25 cellular contexts compared by ENCODE assay signal in the genomic region with DNA sequence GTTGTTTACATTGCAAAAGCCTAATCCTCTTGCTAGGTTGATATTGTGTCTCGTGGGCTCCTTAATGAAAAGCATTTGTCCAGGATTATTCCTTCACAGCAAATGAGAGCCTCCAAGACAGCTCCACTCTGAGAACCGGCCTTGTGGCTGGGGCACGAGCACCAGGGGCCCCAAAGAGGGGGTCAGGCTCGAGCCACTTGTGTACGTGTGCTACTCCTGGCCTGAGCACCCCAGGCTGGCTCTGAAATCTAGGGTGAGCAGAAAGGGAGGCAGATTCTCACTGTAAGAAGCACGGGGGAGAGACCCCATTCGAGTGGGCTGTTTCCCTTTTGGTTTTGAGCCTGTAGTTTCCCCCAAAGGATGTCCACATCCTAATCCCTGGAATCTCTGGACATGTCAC. TPM values are rescaled to one million over a fixed set of nuclear protein-coding genes. Genes with fewer than 3 reads are reported as not detected.
"Had no signal": no experiment of that assay in that cellular context is flagged by ENCODE, and none has a peak within 500 bp of the region (broad histone marks: within the 10 kb centered on the region; RNA-seq: fewer than 3 reads in every experiment).

No MANE protein-coding gene starts in this region.

- H3K27ac Mint-ChIP-seq: effector memory CD8-positive, alpha-beta T cell; immature natural killer cell; naive B cell; natural killer cell treated with Interleukin-12 subunit alpha and Interleukin-12 subunit beta and Interleukin-15 and Interleukin-18, amount 100 ng/mL, for 72 hours; progenitor cell of endocrine pancreas; stimulated activated effector memory CD8-positive, alpha-beta T cell treated with anti-CD3 and anti-CD28 coated beads, Interleukin-12 subunit alpha, Interleukin-12 subunit beta, amount 100 ng/mL, for 72 hours had no signal

- DNase-seq: cortex of kidney; effector memory CD8-positive, alpha-beta T cell; erythroblast; esophagus squamous epithelium; hypothalamus; immature natural killer cell; left ventricle myocardium superior; lower lobe of right lung; mucosa of descending colon; naive B cell; pancreas; right lobe of liver; small intestine; stimulated activated CD4-positive, alpha-beta T cell treated with anti-CD3 and anti-CD28 coated beads, Interleukin-12 subunit alpha, Interleukin-12 subunit beta, amount 100 ng/mL, for 4 hours; stimulated activated CD4-positive, alpha-beta T cell treated with anti-CD3 and anti-CD28 coated beads, Interleukin-1b, Interleukin-23, amount 100 ng/mL, for 48 hours; stimulated activated CD4-positive, alpha-beta T cell treated with anti-CD3 and anti-CD28 coated beads, Interleukin-4, amount 100 ng/mL, for 24 hours; stimulated activated naive CD4-positive, alpha-beta T cell treated with Interleukin-2 at 50 U/mL for 16 hours; stomach; thyroid gland; trophoblast cell had no signal

- H3K27ac ChIP-seq: esophagus squamous epithelium, lower lobe of right lung, neutrophil, pancreas, right lobe of liver, stomach, thyroid gland had no signal

- H3K4me1 Mint-ChIP-seq: central memory CD8-positive, alpha-beta T cell; immature natural killer cell; naive B cell; stimulated activated effector memory CD8-positive, alpha-beta T cell treated with anti-CD3 and anti-CD28 coated beads, Interleukin-12 subunit alpha, Interleukin-12 subunit beta, amount 100 ng/mL, for 72 hours had no signal

- H3K4me1 ChIP-seq: pancreas, right lobe of liver, stomach, thyroid gland had no signal

- H3K4me3 Mint-ChIP-seq: central memory CD8-positive, alpha-beta T cell; effector memory CD8-positive, alpha-beta T cell; immature natural killer cell; naive B cell; natural killer cell treated with Interleukin-12 subunit alpha and Interleukin-12 subunit beta and Interleukin-15 and Interleukin-18, amount 100 ng/mL, for 72 hours; stimulated activated effector memory CD8-positive, alpha-beta T cell treated with anti-CD3 and anti-CD28 coated beads, Interleukin-12 subunit alpha, Interleukin-12 subunit beta, amount 100 ng/mL, for 72 hours had no signal

- H3K4me3 ChIP-seq: esophagus squamous epithelium, lower lobe of right lung, mucosa of descending colon, pancreas, right lobe of liver, stomach, thyroid gland had no signal

- ATAC-seq: effector memory CD8-positive, alpha-beta T cell; lower lobe of right lung; mucosa of descending colon; natural killer cell treated with Interleukin-12 subunit alpha and Interleukin-12 subunit beta and Interleukin-15 and Interleukin-18, amount 100 ng/mL, for 72 hours; right lobe of liver; stimulated activated effector memory CD8-positive, alpha-beta T cell treated with anti-CD3 and anti-CD28 coated beads, Interleukin-12 subunit alpha, Interleukin-12 subunit beta, amount 100 ng/mL, for 72 hours had no signal

- H3K27me3 ChIP-seq: esophagus squamous epithelium, pancreas, right lobe of liver, thyroid gland had no signal

- H3K36me3 Mint-ChIP-seq: immature natural killer cell; naive B cell; natural killer cell treated with Interleukin-12 subunit alpha and Interleukin-12 subunit beta and Interleukin-15 and Interleukin-18, amount 100 ng/mL, for 72 hours; stimulated activated effector memory CD8-positive, alpha-beta T cell treated with anti-CD3 and anti-CD28 coated beads, Interleukin-12 subunit alpha, Interleukin-12 subunit beta, amount 100 ng/mL, for 72 hours had no signal

- H3K36me3 ChIP-seq: esophagus squamous epithelium, lower lobe of right lung, neutrophil, pancreas, right lobe of liver, stomach, thyroid gland had no signal

- H3K9me3 ChIP-seq: esophagus squamous epithelium, lower lobe of right lung, mucosa of descending colon, neutrophil, pancreas, right lobe of liver, stomach, thyroid gland had no signal

RNA-seq across cellular contexts. Expression of gene FZD10, which starts 45.0 kb away (rescaled TPM):
- total RNA-seq: natural killer cell treated with Interleukin-12 subunit alpha and Interleukin-12 subunit beta and Interleukin-15 and Interleukin-18, amount 100 ng/mL, for 72 hours; right lobe of liver had no signal
- polyA plus RNA-seq: immature natural killer cell had no signal
